20 cellular contexts compared by ENCODE assay signal in genomic region chr2:231933916-231934401, GRCh38. TPM values are rescaled to one million over a fixed set of nuclear protein-coding genes. Genes with fewer than 3 reads are reported as not detected.
DNase-seq lines count a peak whose midpoint lies in the region; ATAC-seq and TF ChIP-seq lines count a peak whose summit lies in the region.
"Had no signal": no experiment of that assay in that cellular context is flagged by ENCODE, and none has a peak within 500 bp of the region (broad histone marks: within the 10 kb centered on the region; RNA-seq: fewer than 3 reads in every experiment).

No MANE protein-coding gene starts in this region.

- H3K4me3 ChIP-seq in A673 (ENCODE audit: low read depth, low read length, poor library complexity, severe bottlenecking): no peak overlapping the region
- H3K4me3 ChIP-seq: breast epithelium, esophagus squamous epithelium, upper lobe of left lung had no signal

- peak; percentile 27 for ATAC-seq in Right ventricle myocardium inferior
- no peak for ATAC-seq in left colon
- ATAC-seq: activated CD4-positive, alpha-beta T cell treated with anti-CD3 and anti-CD28 coated beads for 36 hours; naive thymus-derived CD4-positive, alpha-beta T cell had no signal

- no peaks in the 10 kb centered on the region for H3K36me3 Mint-ChIP-seq in activated T-helper 2 cell treated with anti-CD3 and anti-CD28 coated beads, Interferon-gamma antibody, Interleukin-2, Interleukin-4, amounts not matched to agents 10 μg/mL and 5 μg/mL and 100 μg/mL, durations not matched to agents 14 hours and 24 hours and 36 hours (ENCODE audit: low read depth)
- H3K36me3 Mint-ChIP-seq: activated naive CD8-positive, alpha-beta T cell treated with anti-CD3 and anti-CD28 coated beads, Interleukin-2, amount 10 ng/mL, durations not matched to agents 7 days and 5 days; naive thymus-derived CD4-positive, alpha-beta T cell had no signal

- no peak overlapping the region for H3K27ac Mint-ChIP-seq in activated T-helper 2 cell treated with anti-CD3 and anti-CD28 coated beads, Interferon-gamma antibody, Interleukin-2, Interleukin-4, amounts not matched to agents 10 μg/mL and 5 μg/mL and 100 μg/mL, durations not matched to agents 14 hours and 24 hours and 36 hours
- H3K27ac Mint-ChIP-seq: activated CD4-positive, alpha-beta T cell treated with anti-CD3 and anti-CD28 coated beads for 36 hours; activated naive CD8-positive, alpha-beta T cell treated with anti-CD3 and anti-CD28 coated beads, Interleukin-2, amount 10 ng/mL, durations not matched to agents 7 days and 5 days; naive thymus-derived CD4-positive, alpha-beta T cell; T-helper 2 cell treated with Interferon-gamma antibody and Interleukin-4, amounts not matched to agents 5 μg/mL and 100 μg/mL, for 36 hours had no signal

- H3K27me3 Mint-ChIP-seq in activated T-helper 2 cell treated with anti-CD3 and anti-CD28 coated beads, Interferon-gamma antibody, Interleukin-2, Interleukin-4, amounts not matched to agents 10 μg/mL and 5 μg/mL and 100 μg/mL, durations not matched to agents 14 hours and 24 hours and 36 hours (ENCODE audit: low read depth): peaks cover 16% of the 10 kb centered on the region
- H3K27me3 Mint-ChIP-seq: activated naive CD8-positive, alpha-beta T cell treated with anti-CD3 and anti-CD28 coated beads, Interleukin-2, amount 10 ng/mL, durations not matched to agents 7 days and 5 days had no signal

- CTCF ChIA-PET in A673 (lab: Charles Lee): no interaction called here

- H3K27ac ChIP-seq in A673 (ENCODE audit: low read depth, low read length, poor library complexity, severe bottlenecking): no peak overlapping the region
- H3K27ac ChIP-seq: breast epithelium, esophagus squamous epithelium, upper lobe of left lung had no signal

- H3K36me3 ChIP-seq in A673 (ENCODE audit: insufficient read depth, low read length, poor library complexity, severe bottlenecking): no peaks in the 10 kb centered on the region
- H3K36me3 ChIP-seq: breast epithelium, esophagus squamous epithelium, upper lobe of left lung had no signal

- no peaks in the 10 kb centered on the region for H3K27me3 ChIP-seq in A673 (replicated peaks; ENCODE audit: insufficient read depth, low read depth, low read length, poor library complexity)
- H3K27me3 ChIP-seq: breast epithelium, upper lobe of left lung had no signal

- no peaks in the 10 kb centered on the region for H3K9me3 ChIP-seq in A673 (ENCODE audit: low read depth, low read length, poor library complexity, severe bottlenecking)
- H3K9me3 ChIP-seq: breast epithelium, esophagus squamous epithelium, upper lobe of left lung had no signal

- H3K4me1 Mint-ChIP-seq in activated T-helper 2 cell treated with anti-CD3 and anti-CD28 coated beads, Interferon-gamma antibody, Interleukin-2, Interleukin-4, amounts not matched to agents 10 μg/mL and 5 μg/mL and 100 μg/mL, durations not matched to agents 14 hours and 24 hours and 36 hours (ENCODE audit: low read depth): no peaks in the 10 kb centered on the region
- H3K4me1 Mint-ChIP-seq: naive thymus-derived CD4-positive, alpha-beta T cell had no signal

- peak; percentile 90 for DNase-seq in Right ventricle myocardium inferior (ENCODE audit: missing footprints)
- no peak for DNase-seq in cardiac septum (ENCODE audit: low spot score)
- DNase-seq in activated T-helper 2 cell treated with anti-CD3 and anti-CD28 coated beads, Interferon-gamma antibody, Interleukin-2, Interleukin-4, amounts not matched to agents 10 μg/mL and 5 μg/mL and 100 μg/mL, durations not matched to agents 14 hours and 24 hours and 36 hours (ENCODE audit: low spot score): peak; percentile 6
- peak; percentile 99 for DNase-seq in myocyte (ENCODE audit: low read depth)
- DNase-seq in ureter (ENCODE audit: low spot score): peak; percentile 38
- DNase-seq in A673 (ENCODE audit: low spot score): no peak
- no peak for DNase-seq in left colon
- DNase-seq in putamen (ENCODE audit: low spot score): no peak
- DNase-seq: activated CD4-positive, alpha-beta T cell treated with anti-CD3 and anti-CD28 coated beads for 36 hours; activated naive CD8-positive, alpha-beta T cell treated with anti-CD3 and anti-CD28 coated beads, Interleukin-2, amount 10 ng/mL, durations not matched to agents 7 days and 5 days; esophagus squamous epithelium; GOT3; naive thymus-derived CD4-positive, alpha-beta T cell; NCI-H1930; NCI-H748 treated with DMSO at 0.1 percent for 48 hours; stimulated activated CD4-positive, alpha-beta T cell treated with anti-CD3 and anti-CD28 coated beads, Interleukin-4, amount 100 ng/mL, for 4 hours had no signal

- intact Hi-C loops in Right ventricle myocardium inferior (cut with DNase I) (loop anchor here (5.0 kb wide), 1 partner anchor 53 kb away; no protein-coding TSS in a partner anchor), cardiac septum (cut with DNase I) (no loop called here), A673 (cut with micrococcal nuclease; ENCODE audit: unreplicated experiment) (no loop called here), left colon (cut with DNase I, micrococcal nuclease) (no loop called here)
- intact Hi-C loops in activated T-helper 2 cell treated with anti-CD3 and anti-CD28 coated beads, Interferon-gamma antibody, Interleukin-2, Interleukin-4, amounts not matched to agents 10 μg/mL and 5 μg/mL and 100 μg/mL, durations not matched to agents 14 hours and 24 hours and 36 hours (cut with micrococcal nuclease): no loop called here

- H3K4me1 ChIP-seq in A673 (ENCODE audit: insufficient read depth, low read length, poor library complexity, severe bottlenecking): no peaks in the 10 kb centered on the region
- H3K4me1 ChIP-seq: breast epithelium, upper lobe of left lung had no signal

- TF ChIP-seq CTCF in A673 (conservative IDR thresholded peaks at IDR 0.05; ENCODE audit: low read depth, low read length): no peak

- H3K4me3 Mint-ChIP-seq in activated T-helper 2 cell treated with anti-CD3 and anti-CD28 coated beads, Interferon-gamma antibody, Interleukin-2, Interleukin-4, amounts not matched to agents 10 μg/mL and 5 μg/mL and 100 μg/mL, durations not matched to agents 14 hours and 24 hours and 36 hours (ENCODE audit: low read depth): no peak overlapping the region
- H3K4me3 Mint-ChIP-seq: activated CD4-positive, alpha-beta T cell treated with anti-CD3 and anti-CD28 coated beads for 36 hours; activated naive CD8-positive, alpha-beta T cell treated with anti-CD3 and anti-CD28 coated beads, Interleukin-2, amount 10 ng/mL, durations not matched to agents 7 days and 5 days; naive thymus-derived CD4-positive, alpha-beta T cell; T-helper 2 cell treated with Interferon-gamma antibody and Interleukin-4, amounts not matched to agents 5 μg/mL and 100 μg/mL, for 36 hours had no signal

- no peaks in the 10 kb centered on the region for H3K9me3 Mint-ChIP-seq in activated T-helper 2 cell treated with anti-CD3 and anti-CD28 coated beads, Interferon-gamma antibody, Interleukin-2, Interleukin-4, amounts not matched to agents 10 μg/mL and 5 μg/mL and 100 μg/mL, durations not matched to agents 14 hours and 24 hours and 36 hours
- H3K9me3 Mint-ChIP-seq: activated naive CD8-positive, alpha-beta T cell treated with anti-CD3 and anti-CD28 coated beads, Interleukin-2, amount 10 ng/mL, durations not matched to agents 7 days and 5 days; naive thymus-derived CD4-positive, alpha-beta T cell; T-helper 2 cell treated with Interferon-gamma antibody and Interleukin-4, amounts not matched to agents 5 μg/mL and 100 μg/mL, for 36 hours had no signal

- POLR2A ChIA-PET in A673 (lab: Charles Lee; ENCODE audit: low non-redundant PET): no interaction called here

- BruUV-seq in A673 (replicated peaks; lab: Mats Ljungman, UMichigan): no TSS peak

RNA-seq across cellular contexts. Expression of gene NPPC, which starts 7.8 kb away (rescaled TPM):
- total RNA-seq in Right ventricle myocardium inferior (16.1 TPM), cardiac septum (0.30 TPM), myocyte (0.27 TPM in 1 of 2 replicates, not detected in the other), ureter (0.36 TPM), A673 (2021) (not detected in 2 replicates), left colon (not detected)
- total RNA-seq in activated T-helper 2 cell treated with anti-CD3 and anti-CD28 coated beads, Interferon-gamma antibody, Interleukin-2, Interleukin-4, amounts not matched to agents 10 μg/mL and 5 μg/mL and 100 μg/mL, durations not matched to agents 14 hours and 24 hours and 36 hours: 0.23 and 0.41 TPM in 2 replicates
- not detected for polyA plus RNA-seq in myocyte (2012)
- total RNA-seq: upper lobe of left lung had no signal
- polyA plus RNA-seq: liver; naive thymus-derived CD4-positive, alpha-beta T cell had no signal

RNA-seq across cellular contexts. Expression of gene DIS3L2, which starts 27.6 kb away (rescaled TPM):
- 16.9 TPM for total RNA-seq in Right ventricle myocardium inferior
- 18.6 TPM for total RNA-seq in cardiac septum
- total RNA-seq in activated T-helper 2 cell treated with anti-CD3 and anti-CD28 coated beads, Interferon-gamma antibody, Interleukin-2, Interleukin-4, amounts not matched to agents 10 μg/mL and 5 μg/mL and 100 μg/mL, durations not matched to agents 14 hours and 24 hours and 36 hours: 30.2 and 33.5 TPM in 2 replicates
- 20.5 and 34.5 TPM in 2 replicates for total RNA-seq in myocyte
- polyA plus RNA-seq in myocyte (2012): 12.5 TPM
- 77.2 TPM for total RNA-seq in ureter
- 38.7 and 45.1 TPM in 2 replicates for total RNA-seq in A673 (2021)
- total RNA-seq in left colon: 10 to 100 TPM; 33.5 to 35.5 TPM

Comparison
In these comparisons a context has a peak if more than half of its experiments do, and no peak if none do; other contexts are left out.
1. DNase-seq: peak in Right ventricle myocardium inferior (single experiment), activated T-helper 2 cell treated with anti-CD3 and anti-CD28 coated beads, Interferon-gamma antibody, Interleukin-2, Interleukin-4, amounts not matched to agents 10 μg/mL and 5 μg/mL and 100 μg/mL, durations not matched to agents 14 hours and 24 hours and 36 hours (single experiment), myocyte (single experiment) and ureter (single experiment); none in cardiac septum (single experiment), A673 (single experiment), left colon (0 of 2) and putamen (single experiment).
2. RNA of gene NPPC, which starts 7.8 kb away (total RNA-seq): 16.1 TPM in Right ventricle myocardium inferior (single experiment); 0.36 TPM in ureter (single experiment), 0.30 TPM in cardiac septum (single experiment), 0.27 TPM in myocyte, 0.23 to 0.41 TPM in activated T-helper 2 cell treated with anti-CD3 and anti-CD28 coated beads, Interferon-gamma antibody, Interleukin-2, Interleukin-4, amounts not matched to agents 10 μg/mL and 5 μg/mL and 100 μg/mL, durations not matched to agents 14 hours and 24 hours and 36 hours, not detected in left colon and not detected in A673; every median in the first group is over 10 times any median in the second.